In genomic region chr4:118351851-118352827, GRCh38 we compare ENCODE assay signal across 8 cellular contexts. TPM values are rescaled to one million over a fixed set of nuclear protein-coding genes. Genes with fewer than 3 reads are reported as not detected.
DNase-seq lines count a peak whose midpoint lies in the region; ATAC-seq and TF ChIP-seq lines count a peak whose summit lies in the region.

No MANE protein-coding gene starts in this region.

- no peak for TF ChIP-seq CTCF in WTC11 (IDR thresholded peaks at IDR 0.05)
- no peak for TF ChIP-seq CTCF in fibroblast of mammary gland (conservative IDR thresholded peaks at IDR 0.05; ENCODE audit: control insufficient read depth, insufficient read depth, low read depth, low read length)

- H3K9me3 Mint-ChIP-seq in WTC11 = no peaks in the 10 kb centered on the region

- DNase-seq in EL (peak; percentile 60), WTC11 (ENCODE audit: low spot score) (peak; percentile 62), fibroblast of mammary gland (ENCODE audit: low read depth) (peak; percentile 24), pons (ENCODE audit: low spot score) (no peak)
- no peak for DNase-seq in activated effector memory CD4-positive, alpha-beta T cell treated with anti-CD3 and anti-CD28 coated beads, Interleukin-2, amount 50 U/mL, for 16 hours

- CTCF ChIA-PET in WTC11 (lab: Charles Lee) = interaction anchor here (0.6 to 3.2 kb wide), 30 partner anchors 10 to 1696 kb away, joined by 3 to 63 read pairs (median 6); partner anchors contain the start of gene METTL14

- POLR2A ChIA-PET in WTC11 (lab: Charles Lee) = no interaction called here

- H3K4me3 Mint-ChIP-seq in WTC11 = peak overlapping the region; percentile 80

- no peak overlapping the region for H3K27ac Mint-ChIP-seq in WTC11

- ATAC-seq in GM21390 (IDR thresholded peaks at IDR 0.05; ENCODE audit: unreplicated experiment) = peak; percentile 19
- ATAC-seq in HG03571 (IDR thresholded peaks at IDR 0.05; ENCODE audit: unreplicated experiment) = peak; percentile 16
- ATAC-seq in WTC11 = peak; percentile 57

- no peaks in the 10 kb centered on the region for H3K36me3 Mint-ChIP-seq in WTC11

- H3K9me3 ChIP-seq in neuron (ENCODE audit: low read length) = no peaks in the 10 kb centered on the region

- no peaks in the 10 kb centered on the region for H3K4me1 ChIP-seq in neuron (ENCODE audit: insufficient read depth, low read length)

- H3K27me3 Mint-ChIP-seq in WTC11 (ENCODE audit: low read depth) = peaks cover 36% of the 10 kb centered on the region

- H3K4me3 ChIP-seq in fibroblast of mammary gland (ENCODE audit: control insufficient read depth, low read depth, low read length) = peak overlapping the region; percentile 56
- H3K4me3 ChIP-seq in neuron (ENCODE audit: low read length) = peak overlapping the region; percentile 41

- peak overlapping the region; percentile 68 for H2AFZ ChIP-seq in neuron (ENCODE audit: low read depth, low read length)

- H3K36me3 ChIP-seq in neuron (ENCODE audit: insufficient read depth, low read length) = no peaks in the 10 kb centered on the region

- H3K27me3 ChIP-seq in neuron (ENCODE audit: insufficient read depth, low read length) = peaks cover 39% of the 10 kb centered on the region

- H3K4me1 Mint-ChIP-seq in WTC11 = peaks cover 36% of the 10 kb centered on the region

TF ChIP-seq in WTC11, 78 proteins besides CTCF, POLR2A, EP300 and RAD21:
- 0 out of 2 replicates have a peak, but pooled peaks have one; percentile 57 for TF ChIP-seq ATF1 (CRISPR knock-in tag; IDR thresholded peaks at IDR 0.05)
- TF ChIP-seq HMGXB4 (CRISPR knock-in tag; IDR thresholded peaks at IDR 0.05) = peak; percentile 51; the same call in 1 of the 2 replicates
- no peak for TF ChIP-seq GRHL2 (CRISPR knock-in tag; IDR thresholded peaks at IDR 0.05; ENCODE audit: insufficient replicate concordance, severe bottlenecking)
- TF ChIP-seq CREM (CRISPR knock-in tag; IDR thresholded peaks at IDR 0.05) = peak; percentile 48; the same call in 1 of the 2 replicates
TF ChIP-seq in WTC11: peak in this region for 3.

RNA-seq across cellular contexts. Expression of gene PRSS12, which starts 0.7 kb away (rescaled TPM):
- 8.4 to 14.1 TPM (median 10.5 TPM) in 3 replicates for total RNA-seq in WTC11 (2021)

Comparison
In these comparisons a context has a peak if more than half of its experiments do, and no peak if none do; other contexts are left out.
1. DNase-seq: peak in EL (single experiment), WTC11 (single experiment) and fibroblast of mammary gland (single experiment); none in pons (single experiment) and activated effector memory CD4-positive, alpha-beta T cell treated with anti-CD3 and anti-CD28 coated beads, Interleukin-2, amount 50 U/mL, for 16 hours (single experiment).
2. Peak in every context shown above with its lines, with median percentiles within 50 percentile points of each other: ATAC-seq.